In the genomic region with DNA sequence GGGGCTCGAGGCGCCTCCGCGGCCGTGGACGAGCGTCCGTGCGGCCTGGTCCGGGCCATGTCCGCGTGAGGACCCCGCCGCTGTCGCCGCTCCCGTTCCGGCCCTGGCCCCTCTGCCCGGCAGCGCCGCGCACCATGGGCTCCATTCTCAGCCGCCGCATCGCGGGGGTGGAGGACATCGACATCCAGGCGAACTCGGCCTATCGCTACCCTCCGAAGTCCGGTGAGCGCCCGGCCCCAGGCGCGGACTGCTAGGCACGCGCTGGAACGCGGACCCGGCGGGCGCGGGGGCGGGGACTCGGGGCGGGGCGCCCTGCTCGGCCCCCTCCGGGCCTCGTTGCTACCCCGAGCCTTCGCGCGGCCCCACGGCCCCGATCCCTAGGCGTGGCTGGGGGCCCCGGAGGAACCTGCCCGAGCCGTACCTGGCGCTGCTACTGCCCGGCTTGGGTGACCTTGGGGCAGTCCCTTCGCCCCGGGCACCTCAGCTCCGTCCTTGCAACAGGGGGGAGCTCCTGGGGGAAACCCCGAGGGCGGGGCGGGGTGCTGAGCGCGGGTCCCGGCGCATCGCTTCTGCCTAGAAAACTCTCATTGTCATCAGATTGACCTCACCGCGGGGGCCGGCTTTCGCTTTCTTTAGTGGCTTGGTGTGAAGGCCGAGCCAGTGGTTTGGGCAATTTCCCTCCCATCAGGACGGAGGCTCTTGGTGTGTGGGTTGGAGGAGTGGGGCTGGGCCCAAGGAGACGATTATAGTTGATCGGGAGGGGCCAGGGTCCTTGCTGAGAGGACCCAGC, we compare ENCODE assay signal across 8 cellular contexts. TPM values are rescaled to one million over a fixed set of nuclear protein-coding genes. Genes with fewer than 3 reads are reported as not detected.
DNase-seq lines count a peak whose midpoint lies in the region; ATAC-seq and TF ChIP-seq lines count a peak whose summit lies in the region.

No MANE protein-coding gene starts in this region.

- H3K27me3 ChIP-seq in PC-9 (ENCODE audit: insufficient read depth, low read depth) (no peaks in the 10 kb centered on the region), thoracic aorta (replicated peaks; ENCODE audit: insufficient read depth) (no peaks in the 10 kb centered on the region)

- peak overlapping the region; percentile 20; the same call in 1 of the 2 replicates for H3K27ac ChIP-seq in PC-9
- peak overlapping the region; percentile 82 to 88 for H3K27ac ChIP-seq in thoracic aorta

- H3K36me3 ChIP-seq in PC-9 (ENCODE audit: low read depth) = no peaks in the 10 kb centered on the region
- no peaks in the 10 kb centered on the region for H3K36me3 ChIP-seq in thoracic aorta

- H3K4me2 ChIP-seq in PC-9 = peak overlapping the region; percentile 97

- no peaks in the 10 kb centered on the region for H3K9me2 ChIP-seq in PC-9 (ENCODE audit: insufficient read depth)

- H3K4me1 ChIP-seq in PC-9 (replicated peaks; ENCODE audit: insufficient read depth) (peaks cover 7% of the 10 kb centered on the region), thoracic aorta (ENCODE audit: control insufficient read depth in 1 of 2, low read depth in 2 of 2) (peaks cover 16 to 21% of the 10 kb centered on the region in 2 donors)

- ATAC-seq in HG02981 (IDR thresholded peaks at IDR 0.05; ENCODE audit: unreplicated experiment) (peak; percentile 62), thoracic aorta (ENCODE audit: insufficient number of reproducible peaks, low FRiP score, low read depth) (peak; percentile 10)

- H3K9me3 ChIP-seq in PC-9 (ENCODE audit: insufficient read depth, low read depth) (no peaks in the 10 kb centered on the region), thoracic aorta (no peaks in the 10 kb centered on the region)

- H3K79me2 ChIP-seq in PC-9 (ENCODE audit: low read depth) = peaks cover 52% of the 10 kb centered on the region

- H3K4me3 ChIP-seq in PC-9 = peak overlapping the region; percentile 99
- H3K4me3 ChIP-seq in thoracic aorta = peak overlapping the region; percentile 96

- H2AFZ ChIP-seq in PC-9 = peak overlapping the region; percentile 93

- intact Hi-C loops in PC-9 (cut with micrococcal nuclease; ENCODE audit: unreplicated experiment) = loop anchor here (1.0 kb wide), 2 partner anchors 56 to 108 kb away; no protein-coding TSS in a partner anchor

- TF ChIP-seq CTCF in PC-9 (conservative IDR thresholded peaks at IDR 0.05) = no peak
- TF ChIP-seq CTCF in thoracic aorta (IDR thresholded peaks at IDR 0.05) = no peak

- H4K20me1 ChIP-seq in PC-9 (ENCODE audit: insufficient read depth) = peaks cover 25% of the 10 kb centered on the region

- no TSS peak for BruUV-seq in PC-9 (replicated peaks; lab: Mats Ljungman, UMichigan)

- DNase-seq in NCI-H748 (lab: John Stamatoyannopoulos, UW; ENCODE audit: unreplicated experiment) = peak; percentile 71
- DNase-seq in NCI-H748 treated with DMSO at 0.1 percent for 48 hours (lab: John Stamatoyannopoulos, UW) = no peak
- DNase-seq in PC-9 = peak in 1 of 2 experiments; percentile 55
- peak; percentile 41 for DNase-seq in activated effector memory CD4-positive, alpha-beta T cell treated with Interleukin-2 at 50 U/mL for 16 hours
- peak; percentile 44 for DNase-seq in foreskin melanocyte
- peak; percentile 47 for DNase-seq in occipital lobe (lab: John Stamatoyannopoulos, UW)
- peak; percentile 33 for DNase-seq in thoracic aorta (ENCODE audit: low spot score)

- peaks cover 6% of the 10 kb centered on the region; the same call in 1 of the 2 replicates for H3F3A ChIP-seq in PC-9 (ENCODE audit: insufficient read depth, low read depth)

- CTCF ChIA-PET in PC-9 (lab: Charles Lee) = interaction anchor here (0.6 to 2.4 kb wide), 10 partner anchors 9 to 334 kb away, joined by 3 to 13 read pairs (median 4); no protein-coding TSS in a partner anchor

- POLR2A ChIA-PET in PC-9 (lab: Charles Lee; ENCODE audit: unreplicated experiment) = no interaction called here

RNA-seq across cellular contexts. Expression of a gene that starts 0.4 kb away (rescaled TPM):
- total RNA-seq in PC-9 (2021) = 67.9 and 70.4 TPM in 2 replicates
- total RNA-seq in occipital lobe = 41.5 TPM
- total RNA-seq in thoracic aorta = 10 to 100 TPM; 56.0 to 64.5 TPM

RNA-seq across cellular contexts. Expression of a gene that starts 10.3 kb away (rescaled TPM):
- 58.4 and 68.7 TPM in 2 replicates for total RNA-seq in PC-9 (2021)
- total RNA-seq in occipital lobe = 1.7 TPM
- total RNA-seq in thoracic aorta = 10 to 100 TPM; 23.8 to 23.9 TPM
